Comparison of ENCODE assay signal across 1 cellular context in the genomic region with DNA sequence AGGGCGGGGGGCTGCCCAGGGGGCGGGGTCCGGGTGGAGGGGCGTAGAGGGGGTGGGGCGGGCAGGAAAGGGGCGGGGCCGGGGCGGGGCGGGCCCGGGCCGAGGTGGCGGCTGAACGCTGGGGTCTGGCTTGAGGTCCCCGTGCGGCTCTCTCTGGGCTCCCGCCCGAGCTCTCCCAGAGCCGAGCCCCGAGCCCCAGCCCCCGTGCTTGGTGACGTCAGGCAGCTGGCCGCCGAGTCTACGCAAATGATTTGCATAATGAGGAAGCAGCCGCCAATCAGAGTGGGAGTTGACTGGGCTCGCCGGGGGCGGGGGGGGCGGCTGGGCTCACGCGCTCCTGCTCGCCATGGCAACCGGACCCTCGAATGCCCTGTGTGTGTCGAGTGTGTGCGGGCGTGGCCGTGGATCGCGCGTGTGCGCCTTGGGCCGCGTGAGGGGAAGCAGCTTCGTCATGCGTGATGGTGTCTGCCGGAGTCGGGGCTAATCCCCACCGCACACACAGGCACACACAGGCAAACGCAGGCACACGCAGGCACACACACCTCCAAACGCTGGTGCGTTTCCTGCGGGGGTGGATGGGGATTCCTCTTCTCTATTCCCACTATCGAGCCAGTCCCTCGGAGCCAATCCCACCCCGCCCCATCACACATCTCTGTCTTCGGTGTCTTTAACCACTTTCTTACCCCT.
A peak's percentile ranks its signal among the peaks of the same experiment; 100 is the strongest.
TF ChIP-seq lines count a peak whose summit lies in the region.

A gene (minus strand): TSS at position 173 of the 687 bp plus-strand sequence. CDS start 283 bp downstream, outside the sequence.

TF ChIP-seq in K562, 482 proteins besides CTCF, POLR2A, EP300 and RAD21 (continued from another document and continues in another):
- TF ChIP-seq, protein P1, sequence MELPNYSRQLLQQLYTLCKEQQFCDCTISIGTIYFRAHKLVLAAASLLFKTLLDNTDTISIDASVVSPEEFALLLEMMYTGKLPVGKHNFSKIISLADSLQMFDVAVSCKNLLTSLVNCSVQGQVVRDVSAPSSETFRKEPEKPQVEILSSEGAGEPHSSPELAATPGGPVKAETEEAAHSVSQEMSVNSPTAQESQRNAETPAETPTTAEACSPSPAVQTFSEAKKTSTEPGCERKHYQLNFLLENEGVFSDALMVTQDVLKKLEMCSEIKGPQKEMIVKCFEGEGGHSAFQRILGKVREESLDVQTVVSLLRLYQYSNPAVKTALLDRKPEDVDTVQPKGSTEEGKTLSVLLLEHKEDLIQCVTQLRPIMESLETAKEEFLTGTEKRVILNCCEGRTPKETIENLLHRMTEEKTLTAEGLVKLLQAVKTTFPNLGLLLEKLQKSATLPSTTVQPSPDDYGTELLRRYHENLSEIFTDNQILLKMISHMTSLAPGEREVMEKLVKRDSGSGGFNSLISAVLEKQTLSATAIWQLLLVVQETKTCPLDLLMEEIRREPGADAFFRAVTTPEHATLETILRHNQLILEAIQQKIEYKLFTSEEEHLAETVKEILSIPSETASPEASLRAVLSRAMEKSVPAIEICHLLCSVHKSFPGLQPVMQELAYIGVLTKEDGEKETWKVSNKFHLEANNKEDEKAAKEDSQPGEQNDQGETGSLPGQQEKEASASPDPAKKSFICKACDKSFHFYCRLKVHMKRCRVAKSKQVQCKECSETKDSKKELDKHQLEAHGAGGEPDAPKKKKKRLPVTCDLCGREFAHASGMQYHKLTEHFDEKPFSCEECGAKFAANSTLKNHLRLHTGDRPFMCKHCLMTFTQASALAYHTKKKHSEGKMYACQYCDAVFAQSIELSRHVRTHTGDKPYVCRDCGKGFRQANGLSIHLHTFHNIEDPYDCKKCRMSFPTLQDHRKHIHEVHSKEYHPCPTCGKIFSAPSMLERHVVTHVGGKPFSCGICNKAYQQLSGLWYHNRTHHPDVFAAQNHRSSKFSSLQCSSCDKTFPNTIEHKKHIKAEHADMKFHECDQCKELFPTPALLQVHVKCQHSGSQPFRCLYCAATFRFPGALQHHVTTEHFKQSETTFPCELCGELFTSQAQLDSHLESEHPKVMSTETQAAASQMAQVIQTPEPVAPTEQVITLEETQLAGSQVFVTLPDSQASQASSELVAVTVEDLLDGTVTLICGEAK (IDR thresholded peaks at IDR 0.05), result no peak
- TF ChIP-seq, protein P1 (CRISPR knock-in tag; IDR thresholded peaks at IDR 0.05), result no peak
- no peak for TF ChIP-seq GATA2 (CRISPR knock-in tag; IDR thresholded peaks at IDR 0.05)
- no peak for TF ChIP-seq SETDB1 (IDR thresholded peaks at IDR 0.05; ENCODE audit: low read length)
- TF ChIP-seq CCNT2 (IDR thresholded peaks at IDR 0.05; ENCODE audit: borderline replicate concordance, extremely low read depth, insufficient read length, low read depth, low read length), result peak; percentile 39
- TF ChIP-seq NRF1 (conservative IDR thresholded peaks at IDR 0.05 in 1 of 2, IDR thresholded peaks at IDR 0.05 in 1 of 2), result peak; percentile 62
- TF ChIP-seq ZBTB7A (IDR thresholded peaks at IDR 0.05; ENCODE audit: borderline replicate concordance, control insufficient read depth, low read depth, low read length), result no peak
- TF ChIP-seq, protein P2, sequence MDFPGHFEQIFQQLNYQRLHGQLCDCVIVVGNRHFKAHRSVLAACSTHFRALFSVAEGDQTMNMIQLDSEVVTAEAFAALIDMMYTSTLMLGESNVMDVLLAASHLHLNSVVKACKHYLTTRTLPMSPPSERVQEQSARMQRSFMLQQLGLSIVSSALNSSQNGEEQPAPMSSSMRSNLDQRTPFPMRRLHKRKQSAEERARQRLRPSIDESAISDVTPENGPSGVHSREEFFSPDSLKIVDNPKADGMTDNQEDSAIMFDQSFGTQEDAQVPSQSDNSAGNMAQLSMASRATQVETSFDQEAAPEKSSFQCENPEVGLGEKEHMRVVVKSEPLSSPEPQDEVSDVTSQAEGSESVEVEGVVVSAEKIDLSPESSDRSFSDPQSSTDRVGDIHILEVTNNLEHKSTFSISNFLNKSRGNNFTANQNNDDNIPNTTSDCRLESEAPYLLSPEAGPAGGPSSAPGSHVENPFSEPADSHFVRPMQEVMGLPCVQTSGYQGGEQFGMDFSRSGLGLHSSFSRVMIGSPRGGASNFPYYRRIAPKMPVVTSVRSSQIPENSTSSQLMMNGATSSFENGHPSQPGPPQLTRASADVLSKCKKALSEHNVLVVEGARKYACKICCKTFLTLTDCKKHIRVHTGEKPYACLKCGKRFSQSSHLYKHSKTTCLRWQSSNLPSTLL (IDR thresholded peaks at IDR 0.05), result no peak
- peak; percentile 18; the same call in 1 of the 2 replicates for TF ChIP-seq CXXC5 (CRISPR knock-in tag; IDR thresholded peaks at IDR 0.05)
- no peak for TF ChIP-seq BACH1 (tag; IDR thresholded peaks at IDR 0.05)
- TF ChIP-seq PHB2 (IDR thresholded peaks at IDR 0.05; ENCODE audit: low read depth), result no peak
- TF ChIP-seq ZNF507 (tag; conservative IDR thresholded peaks at IDR 0.05), result no peak
- TF ChIP-seq KLF1 (tag; IDR thresholded peaks at IDR 0.05), result no peak
- TF ChIP-seq TSC22D4 (tag; IDR thresholded peaks at IDR 0.05), result no peak
- no peak for TF ChIP-seq HDAC2 (IDR thresholded peaks at IDR 0.05)
- TF ChIP-seq, protein P3, sequence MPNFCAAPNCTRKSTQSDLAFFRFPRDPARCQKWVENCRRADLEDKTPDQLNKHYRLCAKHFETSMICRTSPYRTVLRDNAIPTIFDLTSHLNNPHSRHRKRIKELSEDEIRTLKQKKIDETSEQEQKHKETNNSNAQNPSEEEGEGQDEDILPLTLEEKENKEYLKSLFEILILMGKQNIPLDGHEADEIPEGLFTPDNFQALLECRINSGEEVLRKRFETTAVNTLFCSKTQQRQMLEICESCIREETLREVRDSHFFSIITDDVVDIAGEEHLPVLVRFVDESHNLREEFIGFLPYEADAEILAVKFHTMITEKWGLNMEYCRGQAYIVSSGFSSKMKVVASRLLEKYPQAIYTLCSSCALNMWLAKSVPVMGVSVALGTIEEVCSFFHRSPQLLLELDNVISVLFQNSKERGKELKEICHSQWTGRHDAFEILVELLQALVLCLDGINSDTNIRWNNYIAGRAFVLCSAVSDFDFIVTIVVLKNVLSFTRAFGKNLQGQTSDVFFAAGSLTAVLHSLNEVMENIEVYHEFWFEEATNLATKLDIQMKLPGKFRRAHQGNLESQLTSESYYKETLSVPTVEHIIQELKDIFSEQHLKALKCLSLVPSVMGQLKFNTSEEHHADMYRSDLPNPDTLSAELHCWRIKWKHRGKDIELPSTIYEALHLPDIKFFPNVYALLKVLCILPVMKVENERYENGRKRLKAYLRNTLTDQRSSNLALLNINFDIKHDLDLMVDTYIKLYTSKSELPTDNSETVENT (CRISPR knock-in tag; IDR thresholded peaks at IDR 0.05), result no peak
- no peak for TF ChIP-seq EP400 (IDR thresholded peaks at IDR 0.05)
- TF ChIP-seq FOXA1 (IDR thresholded peaks at IDR 0.05; ENCODE audit: borderline replicate concordance), result no peak
- peak; percentile 67; the same call in 1 of the 2 replicates for TF ChIP-seq BHLHE40 (IDR thresholded peaks at IDR 0.05; ENCODE audit: low read length)
- TF ChIP-seq POLR2H (tag; IDR thresholded peaks at IDR 0.05; ENCODE audit: low read depth), result no peak
- TF ChIP-seq, protein P4, sequence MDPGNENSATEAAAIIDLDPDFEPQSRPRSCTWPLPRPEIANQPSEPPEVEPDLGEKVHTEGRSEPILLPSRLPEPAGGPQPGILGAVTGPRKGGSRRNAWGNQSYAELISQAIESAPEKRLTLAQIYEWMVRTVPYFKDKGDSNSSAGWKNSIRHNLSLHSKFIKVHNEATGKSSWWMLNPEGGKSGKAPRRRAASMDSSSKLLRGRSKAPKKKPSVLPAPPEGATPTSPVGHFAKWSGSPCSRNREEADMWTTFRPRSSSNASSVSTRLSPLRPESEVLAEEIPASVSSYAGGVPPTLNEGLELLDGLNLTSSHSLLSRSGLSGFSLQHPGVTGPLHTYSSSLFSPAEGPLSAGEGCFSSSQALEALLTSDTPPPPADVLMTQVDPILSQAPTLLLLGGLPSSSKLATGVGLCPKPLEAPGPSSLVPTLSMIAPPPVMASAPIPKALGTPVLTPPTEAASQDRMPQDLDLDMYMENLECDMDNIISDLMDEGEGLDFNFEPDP (CRISPR knock-in tag; IDR thresholded peaks at IDR 0.05), result no peak
- TF ChIP-seq DACH1 (IDR thresholded peaks at IDR 0.05; ENCODE audit: partially characterized antibody), result no peak
- TF ChIP-seq JUND (IDR thresholded peaks at IDR 0.05; ENCODE audit: borderline replicate concordance, low read depth, low read length), result peak; percentile 72
- 0 out of 3 replicates have a peak, but pooled peaks have one; percentile 14 for TF ChIP-seq JUND (tag; IDR thresholded peaks at IDR 0.05; ENCODE audit: borderline replicate concordance, low read depth, low read length)
- peak; percentile 59; the same call in 1 of the 2 replicates for TF ChIP-seq MIER1 (IDR thresholded peaks at IDR 0.05; ENCODE audit: low read depth)
- peak; percentile 88 for TF ChIP-seq ATF7 (IDR thresholded peaks at IDR 0.05)
- TF ChIP-seq, protein P5, sequence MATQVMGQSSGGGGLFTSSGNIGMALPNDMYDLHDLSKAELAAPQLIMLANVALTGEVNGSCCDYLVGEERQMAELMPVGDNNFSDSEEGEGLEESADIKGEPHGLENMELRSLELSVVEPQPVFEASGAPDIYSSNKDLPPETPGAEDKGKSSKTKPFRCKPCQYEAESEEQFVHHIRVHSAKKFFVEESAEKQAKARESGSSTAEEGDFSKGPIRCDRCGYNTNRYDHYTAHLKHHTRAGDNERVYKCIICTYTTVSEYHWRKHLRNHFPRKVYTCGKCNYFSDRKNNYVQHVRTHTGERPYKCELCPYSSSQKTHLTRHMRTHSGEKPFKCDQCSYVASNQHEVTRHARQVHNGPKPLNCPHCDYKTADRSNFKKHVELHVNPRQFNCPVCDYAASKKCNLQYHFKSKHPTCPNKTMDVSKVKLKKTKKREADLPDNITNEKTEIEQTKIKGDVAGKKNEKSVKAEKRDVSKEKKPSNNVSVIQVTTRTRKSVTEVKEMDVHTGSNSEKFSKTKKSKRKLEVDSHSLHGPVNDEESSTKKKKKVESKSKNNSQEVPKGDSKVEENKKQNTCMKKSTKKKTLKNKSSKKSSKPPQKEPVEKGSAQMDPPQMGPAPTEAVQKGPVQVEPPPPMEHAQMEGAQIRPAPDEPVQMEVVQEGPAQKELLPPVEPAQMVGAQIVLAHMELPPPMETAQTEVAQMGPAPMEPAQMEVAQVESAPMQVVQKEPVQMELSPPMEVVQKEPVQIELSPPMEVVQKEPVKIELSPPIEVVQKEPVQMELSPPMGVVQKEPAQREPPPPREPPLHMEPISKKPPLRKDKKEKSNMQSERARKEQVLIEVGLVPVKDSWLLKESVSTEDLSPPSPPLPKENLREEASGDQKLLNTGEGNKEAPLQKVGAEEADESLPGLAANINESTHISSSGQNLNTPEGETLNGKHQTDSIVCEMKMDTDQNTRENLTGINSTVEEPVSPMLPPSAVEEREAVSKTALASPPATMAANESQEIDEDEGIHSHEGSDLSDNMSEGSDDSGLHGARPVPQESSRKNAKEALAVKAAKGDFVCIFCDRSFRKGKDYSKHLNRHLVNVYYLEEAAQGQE (CRISPR knock-in tag; IDR thresholded peaks at IDR 0.05; ENCODE audit: low read depth), result peak; percentile 87
- TF ChIP-seq, protein P6, sequence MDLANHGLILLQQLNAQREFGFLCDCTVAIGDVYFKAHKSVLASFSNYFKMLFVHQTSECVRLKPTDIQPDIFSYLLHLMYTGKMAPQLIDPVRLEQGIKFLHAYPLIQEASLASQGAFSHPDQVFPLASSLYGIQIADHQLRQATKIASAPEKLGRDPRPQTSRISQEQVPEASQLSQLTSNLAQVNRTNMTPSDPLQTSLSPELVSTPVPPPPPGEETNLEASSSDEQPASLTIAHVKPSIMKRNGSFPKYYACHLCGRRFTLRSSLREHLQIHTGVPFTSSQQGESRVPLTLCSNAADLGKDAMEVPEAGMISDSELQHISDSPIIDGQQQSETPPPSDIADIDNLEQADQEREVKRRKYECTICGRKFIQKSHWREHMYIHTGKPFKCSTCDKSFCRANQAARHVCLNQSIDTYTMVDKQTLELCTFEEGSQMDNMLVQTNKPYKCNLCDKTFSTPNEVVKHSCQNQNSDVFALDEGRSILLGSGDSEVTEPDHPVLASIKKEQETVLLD (IDR thresholded peaks at IDR 0.05), result 0 out of 2 replicates have a peak, but pooled peaks have one; percentile 21
- no peak for TF ChIP-seq FUS (optimal IDR thresholded peaks at IDR 0.05; ENCODE audit: low read depth, low read length)
- TF ChIP-seq, protein P7, sequence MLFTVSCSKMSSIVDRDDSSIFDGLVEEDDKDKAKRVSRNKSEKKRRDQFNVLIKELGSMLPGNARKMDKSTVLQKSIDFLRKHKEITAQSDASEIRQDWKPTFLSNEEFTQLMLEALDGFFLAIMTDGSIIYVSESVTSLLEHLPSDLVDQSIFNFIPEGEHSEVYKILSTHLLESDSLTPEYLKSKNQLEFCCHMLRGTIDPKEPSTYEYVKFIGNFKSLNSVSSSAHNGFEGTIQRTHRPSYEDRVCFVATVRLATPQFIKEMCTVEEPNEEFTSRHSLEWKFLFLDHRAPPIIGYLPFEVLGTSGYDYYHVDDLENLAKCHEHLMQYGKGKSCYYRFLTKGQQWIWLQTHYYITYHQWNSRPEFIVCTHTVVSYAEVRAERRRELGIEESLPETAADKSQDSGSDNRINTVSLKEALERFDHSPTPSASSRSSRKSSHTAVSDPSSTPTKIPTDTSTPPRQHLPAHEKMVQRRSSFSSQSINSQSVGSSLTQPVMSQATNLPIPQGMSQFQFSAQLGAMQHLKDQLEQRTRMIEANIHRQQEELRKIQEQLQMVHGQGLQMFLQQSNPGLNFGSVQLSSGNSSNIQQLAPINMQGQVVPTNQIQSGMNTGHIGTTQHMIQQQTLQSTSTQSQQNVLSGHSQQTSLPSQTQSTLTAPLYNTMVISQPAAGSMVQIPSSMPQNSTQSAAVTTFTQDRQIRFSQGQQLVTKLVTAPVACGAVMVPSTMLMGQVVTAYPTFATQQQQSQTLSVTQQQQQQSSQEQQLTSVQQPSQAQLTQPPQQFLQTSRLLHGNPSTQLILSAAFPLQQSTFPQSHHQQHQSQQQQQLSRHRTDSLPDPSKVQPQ (CRISPR knock-in tag; IDR thresholded peaks at IDR 0.05; ENCODE audit: borderline replicate concordance), result no peak
- 0 out of 2 replicates have a peak, but pooled peaks have one; percentile 8 for TF ChIP-seq RBFOX2 (IDR thresholded peaks at IDR 0.05; ENCODE audit: low read depth, low read length)
- no peak for TF ChIP-seq ZFP1 (CRISPR knock-in tag; IDR thresholded peaks at IDR 0.05)
